In the genomic region with DNA sequence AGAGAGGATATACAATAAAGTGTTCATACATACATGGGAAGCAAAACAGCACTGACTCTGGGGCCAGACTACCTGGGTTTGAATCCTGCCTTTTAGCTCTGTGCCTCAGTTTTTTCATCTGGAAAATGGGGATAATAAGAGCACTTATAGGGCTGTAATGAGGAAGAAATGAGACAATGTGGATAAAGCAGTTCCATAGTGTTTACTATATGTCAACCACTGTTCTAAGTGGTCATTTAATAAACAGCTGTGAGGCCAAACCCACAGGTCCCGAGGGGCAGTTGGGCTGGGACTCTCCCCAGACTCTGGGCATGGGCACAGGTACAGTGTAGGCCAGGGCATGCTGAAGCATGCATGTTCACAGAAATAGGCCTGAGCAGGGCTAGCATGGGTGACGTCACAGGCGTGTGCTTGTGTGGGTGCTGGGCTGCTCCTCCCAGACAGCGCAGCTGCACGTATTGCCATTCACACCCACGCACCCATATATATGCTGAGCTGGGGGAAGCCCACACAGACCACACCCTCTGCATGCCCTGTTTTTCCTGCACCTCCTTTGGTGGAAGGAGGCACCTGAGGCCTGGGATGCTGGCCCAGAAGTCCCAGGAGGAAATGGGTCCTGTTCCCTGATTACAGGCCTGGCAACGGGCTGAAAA, we compare ENCODE assay signal across 8 cellular contexts. TPM values are rescaled to one million over a fixed set of nuclear protein-coding genes. Genes with fewer than 3 reads are reported as not detected.
DNase-seq lines count a peak whose midpoint lies in the region; ATAC-seq and TF ChIP-seq lines count a peak whose summit lies in the region.

No MANE protein-coding gene starts in this region.

- H4K20me1 ChIP-seq in smooth muscle cell (ENCODE audit: low read depth): peaks cover 9% of the 10 kb centered on the region

- H3K4me1 ChIP-seq in smooth muscle cell (ENCODE audit: low read depth): peaks cover 2% of the 10 kb centered on the region
- H3K4me1 ChIP-seq in BE2C: peaks cover 4% of the 10 kb centered on the region; the same call in 1 of the 2 replicates
- peaks cover 25% of the 10 kb centered on the region for H3K4me1 ChIP-seq in lower lobe of right lung
- H3K4me1 ChIP-seq in left ventricle myocardium inferior: peaks cover 37% of the 10 kb centered on the region

- H3K4me2 ChIP-seq in smooth muscle cell: no peak overlapping the region

- H3F3A ChIP-seq in smooth muscle cell (ENCODE audit: low read depth): peaks cover 7% of the 10 kb centered on the region

- ATAC-seq in HG02884 (IDR thresholded peaks at IDR 0.05; ENCODE audit: unreplicated experiment): peak; percentile 29
- ATAC-seq in lower lobe of right lung: no peak

- DNase-seq in GM13977 (ENCODE audit: low spot score) (peak; percentile 84), germinal center (ENCODE audit: low spot score) (peak; percentile 83), smooth muscle cell (lab: John Stamatoyannopoulos, UW; ENCODE audit: unreplicated experiment) (no peak), BE2C (no peak), lower lobe of right lung (no peak), left ventricle myocardium inferior (no peak)
- peak; percentile 37 for DNase-seq in activated CD4-positive, alpha-beta T cell treated with anti-CD3 and anti-CD28 coated beads for 1 hour

- no peak overlapping the region for H3K9ac ChIP-seq in smooth muscle cell (ENCODE audit: low read depth)

- 84% methylated on average over 7 of the region's 7 CpGs for WGBS in smooth muscle cell (ENCODE audit: low lambda C conversion rate)

- no peaks in the 10 kb centered on the region for H3K27me3 ChIP-seq in smooth muscle cell (ENCODE audit: low read depth)
- no peaks in the 10 kb centered on the region for H3K27me3 ChIP-seq in BE2C
- no peaks in the 10 kb centered on the region for H3K27me3 ChIP-seq in lower lobe of right lung (ENCODE audit: low read depth)
- H3K27me3 ChIP-seq in left ventricle myocardium inferior (ENCODE audit: low read depth): no peaks in the 10 kb centered on the region

- H3K27ac ChIP-seq in smooth muscle cell (ENCODE audit: low read depth): no peak overlapping the region
- no peak overlapping the region for H3K27ac ChIP-seq in lower lobe of right lung
- no peak overlapping the region for H3K27ac ChIP-seq in left ventricle myocardium inferior (replicated peaks)

- H3K36me3 ChIP-seq in smooth muscle cell (ENCODE audit: low read depth): no peaks in the 10 kb centered on the region
- peaks cover 3% of the 10 kb centered on the region; the same call in 1 of the 2 replicates for H3K36me3 ChIP-seq in BE2C
- no peaks in the 10 kb centered on the region for H3K36me3 ChIP-seq in lower lobe of right lung
- H3K36me3 ChIP-seq in left ventricle myocardium inferior: no peaks in the 10 kb centered on the region

- intact Hi-C loops in lower lobe of right lung (cut with DNase I) (no loop called here), left ventricle myocardium inferior (cut with micrococcal nuclease) (loop anchor here (10.0 kb wide), 1 partner anchor 281 kb away; no protein-coding TSS in a partner anchor)

- peaks cover 14% of the 10 kb centered on the region for H3K79me2 ChIP-seq in smooth muscle cell (ENCODE audit: low read depth)

- in situ Hi-C loops in GM13977 (cut with MboI; ENCODE audit: low pct_unique_long_range_greater_than_20kb, low sequenced_read_pairs, unreplicated experiment): no loop called here

- no peak overlapping the region for H2AFZ ChIP-seq in smooth muscle cell (ENCODE audit: low read depth)

- H3K4me3 ChIP-seq in smooth muscle cell: no peak overlapping the region
- H3K4me3 ChIP-seq in BE2C (ENCODE audit: low read depth, low read length): no peak overlapping the region
- H3K4me3 ChIP-seq in lower lobe of right lung: no peak overlapping the region
- H3K4me3 ChIP-seq in left ventricle myocardium inferior: no peak overlapping the region

- TF ChIP-seq CTCF in GM13977 (IDR thresholded peaks at IDR 0.05; ENCODE audit: extremely low read depth, insufficient read depth, missing control alignments) (no peak), smooth muscle cell (IDR thresholded peaks at IDR 0.05; ENCODE audit: borderline replicate concordance, insufficient read depth, poor library complexity, severe bottlenecking) (no peak), BE2C (IDR thresholded peaks at IDR 0.05; ENCODE audit: low read depth, low read length) (no peak), lower lobe of right lung (IDR thresholded peaks at IDR 0.05) (no peak), left ventricle myocardium inferior (IDR thresholded peaks at IDR 0.05; ENCODE audit: borderline replicate concordance) (no peak)

- no peaks in the 10 kb centered on the region for H3K9me3 ChIP-seq in smooth muscle cell (replicated peaks; ENCODE audit: low read depth)
- H3K9me3 ChIP-seq in BE2C: no peaks in the 10 kb centered on the region
- no peaks in the 10 kb centered on the region for H3K9me3 ChIP-seq in lower lobe of right lung
- no peaks in the 10 kb centered on the region for H3K9me3 ChIP-seq in left ventricle myocardium inferior (replicated peaks)

RNA-seq across cellular contexts. Expression of gene PLCG1, which starts 3.5 kb away (rescaled TPM):
- total RNA-seq in smooth muscle cell: 45.2 and 77.1 TPM in 2 replicates
- polyA plus RNA-seq in smooth muscle cell: 36.9 and 38.5 TPM in 2 replicates
- polyA plus RNA-seq in BE2C (2012; ENCODE audit: insufficient read depth, insufficient read length, low read depth): 123 TPM
- total RNA-seq in lower lobe of right lung: 94.0 TPM
- 46.1 TPM for total RNA-seq in left ventricle myocardium inferior

Comparison
In these comparisons a context has a peak if more than half of its experiments do, and no peak if none do; other contexts are left out.
1. DNase-seq: peak in GM13977 (single experiment), activated CD4-positive, alpha-beta T cell treated with anti-CD3 and anti-CD28 coated beads for 1 hour (single experiment) and germinal center (single experiment); none in smooth muscle cell (single experiment), BE2C (single experiment), lower lobe of right lung (single experiment) and left ventricle myocardium inferior (single experiment).